ENCODE assay signal across 18 cellular contexts in the genomic region with DNA sequence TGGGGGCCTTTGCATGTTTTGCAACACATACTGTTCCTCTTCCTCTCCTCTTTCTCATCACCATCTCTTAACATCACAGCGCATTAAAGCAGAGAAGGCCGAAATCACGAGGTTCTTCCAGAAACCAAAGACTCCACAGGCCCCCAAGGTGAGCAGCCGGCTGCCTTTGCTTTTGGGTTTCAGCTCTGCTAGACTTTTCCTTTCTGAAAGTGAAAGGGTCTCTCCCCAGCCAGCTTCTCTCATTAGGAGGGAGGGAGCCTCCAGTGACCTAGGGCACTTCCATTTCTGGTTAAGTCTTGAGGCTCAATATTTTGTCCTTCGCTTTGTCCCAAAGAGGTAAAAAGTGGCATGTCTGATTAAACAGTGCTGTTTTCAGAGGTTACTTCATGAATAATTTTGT.
"Had no signal": no experiment of that assay in that cellular context is flagged by ENCODE, and none has a peak within 500 bp of the region (broad histone marks: within the 10 kb centered on the region; RNA-seq: fewer than 3 reads in every experiment).

No MANE protein-coding gene starts in this region.

- DNase-seq: effector CD4-positive, alpha-beta T cell; foreskin melanocyte; head of caudate nucleus; hippocampal formation; left colon; left ventricle myocardium superior; mesenchymal stem cell; midbrain; occipital lobe; pancreas; small intestine; stimulated activated CD4-positive, alpha-beta T cell treated with anti-CD3 and anti-CD28 coated beads, Interleukin-12 subunit alpha, Interleukin-12 subunit beta, amount 100 ng/mL, for 4 hours; stimulated activated naive CD4-positive, alpha-beta T cell treated with Interleukin-2 at 50 U/mL for 16 hours had no signal

- H3K4me3 ChIP-seq: lung, pancreas had no signal

- H3K4me1 ChIP-seq: pancreas had no signal

- H3K27ac Mint-ChIP-seq: natural killer cell treated with Interleukin-12 subunit alpha and Interleukin-12 subunit beta and Interleukin-15 and Interleukin-18, amount 100 ng/mL, for 72 hours; progenitor cell of endocrine pancreas; type B pancreatic cell had no signal

- H3K4me3 Mint-ChIP-seq: natural killer cell treated with Interleukin-12 subunit alpha and Interleukin-12 subunit beta and Interleukin-15 and Interleukin-18, amount 100 ng/mL, for 72 hours; type B pancreatic cell had no signal

- H3K9me3 ChIP-seq: pancreas had no signal

- H3K27me3 ChIP-seq: pancreas had no signal

- H3K36me3 ChIP-seq: pancreas had no signal

- H3K9me3 Mint-ChIP-seq: natural killer cell treated with Interleukin-12 subunit alpha and Interleukin-12 subunit beta and Interleukin-15 and Interleukin-18, amount 100 ng/mL, for 72 hours; type B pancreatic cell had no signal

- ATAC-seq: left colon; left ventricle myocardium superior; natural killer cell treated with Interleukin-12 subunit alpha and Interleukin-12 subunit beta and Interleukin-15 and Interleukin-18, amount 100 ng/mL, for 72 hours; pancreas; right cardiac atrium had no signal

- H3K27ac ChIP-seq: pancreas had no signal

- H3K27me3 Mint-ChIP-seq: natural killer cell treated with Interleukin-12 subunit alpha and Interleukin-12 subunit beta and Interleukin-15 and Interleukin-18, amount 100 ng/mL, for 72 hours; progenitor cell of endocrine pancreas; type B pancreatic cell had no signal
